In the genomic region with DNA sequence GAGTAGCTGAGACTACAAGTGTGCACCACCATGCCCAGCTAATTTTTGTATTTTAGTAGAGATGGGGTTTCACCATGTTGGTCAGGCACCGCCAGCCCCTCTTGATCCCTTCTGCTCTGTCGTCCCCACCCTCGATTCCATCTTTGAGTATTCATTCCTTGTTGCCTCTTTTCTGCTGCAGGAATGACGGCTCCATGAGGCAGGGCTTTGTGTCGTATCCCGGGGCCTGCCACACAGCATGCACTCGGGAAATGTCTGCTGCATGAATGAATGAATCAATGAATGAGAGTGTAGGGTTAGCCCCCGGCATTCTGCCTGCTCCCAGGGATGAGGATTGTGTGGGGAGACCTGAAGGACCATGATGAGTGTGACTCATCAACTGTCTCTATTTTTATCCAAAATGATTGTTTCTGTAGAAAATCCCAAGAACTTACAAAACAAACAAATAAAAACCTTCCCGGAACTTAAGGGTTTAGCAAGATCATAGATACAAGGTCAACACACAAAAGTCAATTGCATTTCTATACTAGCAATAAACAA, we compare ENCODE assay signal across 21 cellular contexts. TPM values are rescaled to one million over a fixed set of nuclear protein-coding genes. Genes with fewer than 3 reads are reported as not detected.
DNase-seq lines count a peak whose midpoint lies in the region; ATAC-seq and TF ChIP-seq lines count a peak whose summit lies in the region.
"Had no signal": no experiment of that assay in that cellular context is flagged by ENCODE, and none has a peak within 500 bp of the region (broad histone marks: within the 10 kb centered on the region; RNA-seq: fewer than 3 reads in every experiment).

No MANE protein-coding gene starts in this region.

- no peak for TF ChIP-seq CTCF in astrocyte of the spinal cord (IDR thresholded peaks at IDR 0.05; ENCODE audit: low read depth, low read length)
- no peak for TF ChIP-seq CTCF in lower lobe of right lung (IDR thresholded peaks at IDR 0.05)

- no peaks in the 10 kb centered on the region for H3K9me3 ChIP-seq in lower lobe of right lung
- H3K9me3 ChIP-seq: esophagus squamous epithelium, left lung, upper lobe of right lung had no signal

- intact Hi-C loops in lower lobe of right lung (cut with DNase I), result no loop called here

- H3K4me3 ChIP-seq in H7 (ENCODE audit: insufficient read depth, low read depth, low read length), result no peak overlapping the region
- no peak overlapping the region for H3K4me3 ChIP-seq in astrocyte of the spinal cord (ENCODE audit: low read depth, low read length)
- H3K4me3 ChIP-seq in lower lobe of right lung, result no peak overlapping the region
- H3K4me3 ChIP-seq: esophagus squamous epithelium, left lung, SK-N-MC, upper lobe of right lung had no signal

- DNase-seq in AG08396 (ENCODE audit: low spot score), result peak; percentile 53
- peak; percentile 31 for DNase-seq in H7
- DNase-seq in astrocyte of the spinal cord (ENCODE audit: low read depth, low spot score), result peak; percentile 22
- DNase-seq in lower lobe of right lung, result peak; percentile 6
- no peak for DNase-seq in NCI-H510A (lab: John Stamatoyannopoulos, UW)
- DNase-seq in GM03348 (ENCODE audit: low spot score), result no peak
- no peak for DNase-seq in stimulated activated CD4-positive, alpha-beta T cell treated with anti-CD3 and anti-CD28 coated beads, Interleukin-15, amount 100 ng/mL, for 24 hours
- no peak for DNase-seq in ecto neural progenitor cell (ENCODE audit: low spot score)
- DNase-seq: CD4-positive, alpha-beta T cell; esophagus squamous epithelium; GDM1; NCI-H446 treated with DMSO at 0.1 percent for 48 hours; NK-92 treated with Interleukin-12 subunit alpha and Interleukin-12 subunit beta, amount 100 ng/mL, for 24 hours; substantia nigra had no signal

- no peak overlapping the region for H3K27ac ChIP-seq in lower lobe of right lung
- H3K27ac ChIP-seq: esophagus squamous epithelium, left lung, SK-N-MC, upper lobe of right lung had no signal

- H3K27me3 ChIP-seq in H7 (ENCODE audit: control insufficient read depth, insufficient read depth, low read length) (no peaks in the 10 kb centered on the region; the same call in 1 of the 2 replicates), lower lobe of right lung (ENCODE audit: low read depth) (peaks cover 19% of the 10 kb centered on the region)
- H3K27me3 ChIP-seq: upper lobe of right lung had no signal

- H3K36me3 ChIP-seq in H7 (replicated peaks; ENCODE audit: control insufficient read depth, insufficient read depth, low read length), result no peaks in the 10 kb centered on the region
- no peaks in the 10 kb centered on the region for H3K36me3 ChIP-seq in lower lobe of right lung
- H3K36me3 ChIP-seq: esophagus squamous epithelium, left lung, upper lobe of right lung had no signal

- ATAC-seq in lower lobe of right lung, result no peak
- ATAC-seq: activated T-helper 17 cell treated with anti-CD3 and anti-CD28 coated beads, Interleukin-2, amount 50 U/mL, for 72 hours; left lung; Panc1; upper lobe of right lung; WTC11 had no signal

- H3K4me1 ChIP-seq in lower lobe of right lung, result no peaks in the 10 kb centered on the region
- H3K4me1 ChIP-seq: left lung, upper lobe of right lung had no signal

- in situ Hi-C loops in astrocyte of the spinal cord (cut with HindIII; ENCODE audit: low sequenced_read_pairs), result no loop called here

RNA-seq across cellular contexts. Expression of a gene that starts 19.3 kb away (rescaled TPM):
- total RNA-seq in H7 (2014; rRNA removed; shearing (Covaris generic)), result 0.67 TPM in 1 of 2 replicates, not detected in the other
- total RNA-seq in lower lobe of right lung, result not detected
- total RNA-seq: activated T-helper 17 cell treated with anti-CD3 and anti-CD28 coated beads, Interleukin-2, amount 50 U/mL, for 72 hours; CD4-positive, alpha-beta T cell; esophagus squamous epithelium; H1; left lung; upper lobe of right lung; WTC11 had no signal

RNA-seq across cellular contexts. Expression of a gene that starts 54.6 kb away (rescaled TPM):
- total RNA-seq in H7 (2014; rRNA removed; shearing (Covaris generic)), result not detected in 2 replicates
- total RNA-seq in lower lobe of right lung, result not detected
- total RNA-seq: activated T-helper 17 cell treated with anti-CD3 and anti-CD28 coated beads, Interleukin-2, amount 50 U/mL, for 72 hours; CD4-positive, alpha-beta T cell; esophagus squamous epithelium; H1; left lung; upper lobe of right lung; WTC11 had no signal

Comparison
In these comparisons a context has a peak if more than half of its experiments do, and no peak if none do; other contexts are left out.
1. DNase-seq: peak in AG08396 (single experiment), H7 (single experiment), astrocyte of the spinal cord (single experiment) and lower lobe of right lung (single experiment); none in NCI-H510A (single experiment), GM03348 (single experiment), stimulated activated CD4-positive, alpha-beta T cell treated with anti-CD3 and anti-CD28 coated beads, Interleukin-15, amount 100 ng/mL, for 24 hours (single experiment) and ecto neural progenitor cell (single experiment).